Comparison of ENCODE assay signal across 19 cellular contexts in genomic region chr3:148716657-148717056, GRCh38. TPM values are rescaled to one million over a fixed set of nuclear protein-coding genes. Genes with fewer than 3 reads are reported as not detected.
DNase-seq lines count a peak whose midpoint lies in the region; ATAC-seq and TF ChIP-seq lines count a peak whose summit lies in the region.
"Had no signal": no experiment of that assay in that cellular context is flagged by ENCODE, and none has a peak within 500 bp of the region (broad histone marks: within the 10 kb centered on the region; RNA-seq: fewer than 3 reads in every experiment).

No MANE protein-coding gene starts in this region.

- H2AK5ac ChIP-seq in H9 (ENCODE audit: insufficient read length, low read length), result no peak overlapping the region

- H3K56ac ChIP-seq in H9 (ENCODE audit: insufficient read length, low read depth, low read length), result no peak overlapping the region

- no peak overlapping the region for H3K18ac ChIP-seq in H9 (ENCODE audit: insufficient read length, low read depth, low read length)

- H3K4me2 ChIP-seq in H9 (ENCODE audit: insufficient read depth, insufficient read length, low read length), result no peak overlapping the region
- H3K4me2 ChIP-seq: GM23338 had no signal

- no peak for ATAC-seq in GM18858 (IDR thresholded peaks at IDR 0.05; ENCODE audit: unreplicated experiment)
- ATAC-seq: GM23338 had no signal

- no peaks in the 10 kb centered on the region for H3K4me1 ChIP-seq in endodermal cell (ENCODE audit: control insufficient read depth, insufficient read depth, low read length)
- no peaks in the 10 kb centered on the region for H3K4me1 ChIP-seq in neuron (ENCODE audit: insufficient read depth, low read length)
- no peaks in the 10 kb centered on the region for H3K4me1 ChIP-seq in H9 (ENCODE audit: insufficient read depth, low read length)

- DNase-seq in OCI-M1 (lab: John Stamatoyannopoulos, UW), result peak; percentile 12
- DNase-seq in endodermal cell, result no peak
- DNase-seq in H9, result no peak
- no peak for DNase-seq in effector CD8-positive, alpha-beta T cell (lab: John Stamatoyannopoulos, UW)
- no peak for DNase-seq in COR-L47 (lab: John Stamatoyannopoulos, UW)
- DNase-seq: CD4-positive, alpha-beta T cell; KBM-7; MG63; NCI-H1105; NCI-H187 treated with DMSO at 0.1 percent for 48 hours; NCI-H2171; NCI-H82; SHP77 had no signal

- H3K4me3 Mint-ChIP-seq in endodermal cell (no peak overlapping the region), H9 (no peak overlapping the region)
- H3K4me3 Mint-ChIP-seq: CD4-positive, alpha-beta T cell; GM23338 had no signal

- H2AFZ ChIP-seq in neuron (ENCODE audit: low read depth, low read length), result peak overlapping the region; percentile 29
- no peak overlapping the region for H2AFZ ChIP-seq in H9 (ENCODE audit: low read length)
- H2AFZ ChIP-seq: GM23338 had no signal

- H3K23me2 ChIP-seq in H9 (ENCODE audit: insufficient read length, low read depth, low read length, poor library complexity, severe bottlenecking), result no peaks in the 10 kb centered on the region

- H3K4me1 Mint-ChIP-seq in endodermal cell (no peaks in the 10 kb centered on the region), H9 (peaks cover 15% of the 10 kb centered on the region in 2 experiments)

- H3K9me3 Mint-ChIP-seq in endodermal cell (no peaks in the 10 kb centered on the region), H9 (no peaks in the 10 kb centered on the region)
- H3K9me3 Mint-ChIP-seq: CD4-positive, alpha-beta T cell; GM23338 had no signal

- H3K4me3 ChIP-seq in endodermal cell (ENCODE audit: low read length) (no peak overlapping the region), neuron (ENCODE audit: low read length) (no peak overlapping the region)
- H3K4me3 ChIP-seq: GM23338, MG63 had no signal

- H3K27ac ChIP-seq in C4-2B, result no peak overlapping the region
- H3K27ac ChIP-seq in endodermal cell (ENCODE audit: low read depth, low read length), result no peak overlapping the region
- H3K27ac ChIP-seq in H9 (ENCODE audit: insufficient read length, low read depth, low read length), result no peak overlapping the region

- H4K8ac ChIP-seq in H9 (replicated peaks; ENCODE audit: insufficient read length, low read depth, low read length), result no peak overlapping the region

- H3K23ac ChIP-seq in H9 (ENCODE audit: insufficient read length, low read depth, low read length), result no peak overlapping the region

- H3K9me3 ChIP-seq in endodermal cell (ENCODE audit: control insufficient read depth, low read length) (no peaks in the 10 kb centered on the region), neuron (ENCODE audit: low read length) (no peaks in the 10 kb centered on the region), H9 (ENCODE audit: control insufficient read depth, low read depth, low read length) (no peaks in the 10 kb centered on the region)
- H3K9me3 ChIP-seq: MG63 had no signal

- H3K79me2 ChIP-seq in H9 (ENCODE audit: insufficient read depth, low read length), result no peaks in the 10 kb centered on the region

- H3K27me3 ChIP-seq in endodermal cell (ENCODE audit: control insufficient read depth, insufficient read depth, low read length, poor library complexity, severe bottlenecking) (no peaks in the 10 kb centered on the region), neuron (ENCODE audit: insufficient read depth, low read length) (no peaks in the 10 kb centered on the region), H9 (ENCODE audit: insufficient read depth, low read length) (no peaks in the 10 kb centered on the region)
- H3K27me3 ChIP-seq: MG63 had no signal

- H3K36me3 ChIP-seq in endodermal cell (ENCODE audit: control insufficient read depth, insufficient read depth, low read length), result no peaks in the 10 kb centered on the region
- no peaks in the 10 kb centered on the region for H3K36me3 ChIP-seq in neuron (ENCODE audit: insufficient read depth, low read length)
- H3K36me3 ChIP-seq: MG63 had no signal

- no peak overlapping the region for H4K91ac ChIP-seq in H9 (ENCODE audit: insufficient read length, low read depth, low read length)

- H4K5ac ChIP-seq in H9 (ENCODE audit: insufficient read length, low read depth, low read length), result no peak overlapping the region

- no peak overlapping the region for H2BK5ac ChIP-seq in H9 (ENCODE audit: insufficient read length, low read length)

- H3K9ac ChIP-seq in endodermal cell (ENCODE audit: extremely low read depth, low read length, poor library complexity, severe bottlenecking) (no peak overlapping the region), H9 (ENCODE audit: extremely low read depth, insufficient read length, low read length) (no peak overlapping the region)

- H2BK20ac ChIP-seq in H9 (ENCODE audit: low read depth, low read length, poor library complexity, severe bottlenecking), result no peak overlapping the region

- H3T11ph ChIP-seq in H9 (ENCODE audit: low read length), result no peak overlapping the region

- no peak overlapping the region for H2BK12ac ChIP-seq in H9 (ENCODE audit: insufficient read length, low read depth, low read length)

- H3K14ac ChIP-seq in H9 (ENCODE audit: insufficient read depth, low read length), result no peak overlapping the region

- H2BK15ac ChIP-seq in H9 (ENCODE audit: low read depth, low read length), result no peak overlapping the region

- no peaks in the 10 kb centered on the region for H3K79me1 ChIP-seq in H9 (ENCODE audit: insufficient read depth, low read depth, low read length, poor library complexity, severe bottlenecking)

- 87% methylated on average over 1 of the region's 1 CpG; no CpG with 5 or more reads in 1 of the 2 experiments for WGBS in endodermal cell (ENCODE audit: insufficient coverage in 1 of 2, insufficient read length in 1 of 2), 2 experiments
- WGBS in H9 (ENCODE audit: extremely low coverage, insufficient read length, low lambda C conversion rate), result no CpG with 5 or more reads among the region's 1 CpG

- no peak overlapping the region for H2BK120ac ChIP-seq in H9 (ENCODE audit: low read depth, low read length, poor library complexity, severe bottlenecking)

- no peaks in the 10 kb centered on the region for H4K20me1 ChIP-seq in H9 (ENCODE audit: control insufficient read depth, insufficient read depth, insufficient read length)

- no peaks in the 10 kb centered on the region for H3K36me3 Mint-ChIP-seq in endodermal cell (ENCODE audit: low read depth)
- no peaks in the 10 kb centered on the region for H3K36me3 Mint-ChIP-seq in H9 (ENCODE audit: insufficient read depth in 1 of 3, low read depth in 3 of 3)

- no peak overlapping the region for H3K4ac ChIP-seq in H9 (ENCODE audit: low read depth, low read length)

- peak; percentile 24; the same call in 1 of the 2 replicates for TF ChIP-seq CTCF in C4-2B (conservative IDR thresholded peaks at IDR 0.05)
- TF ChIP-seq CTCF in endodermal cell (conservative IDR thresholded peaks at IDR 0.05), result peak; percentile 56
- TF ChIP-seq CTCF in H9 (conservative IDR thresholded peaks at IDR 0.05), result no peak; the same call in 2 of the 3 replicates

- H3K27me3 Mint-ChIP-seq in endodermal cell (ENCODE audit: insufficient read depth) (no peaks in the 10 kb centered on the region), H9 (ENCODE audit: low read depth) (no peaks in the 10 kb centered on the region)
- H3K27me3 Mint-ChIP-seq: CD4-positive, alpha-beta T cell had no signal

- H3K27ac Mint-ChIP-seq in endodermal cell (no peak overlapping the region), H9 (no peak overlapping the region)
- H3K27ac Mint-ChIP-seq: CD4-positive, alpha-beta T cell; GM23338 had no signal

RNA-seq across cellular contexts. Expression of gene AGTR1, which starts 19.0 kb away (rescaled TPM):
- total RNA-seq in endodermal cell, result under 1 TPM in 1 of 2 donors, not detected in 1; 0.15 TPM
- polyA plus RNA-seq in endodermal cell (2013, experiment 1 of 2), result 0.50 TPM
- 0.21 TPM for polyA plus RNA-seq in endodermal cell (2013, experiment 2 of 2)
- not detected in 2 replicates for total RNA-seq in H9 (2021)
- total RNA-seq: A673; CD4-positive, alpha-beta T cell; Daoy; GM23338 had no signal
